In the genomic region with DNA sequence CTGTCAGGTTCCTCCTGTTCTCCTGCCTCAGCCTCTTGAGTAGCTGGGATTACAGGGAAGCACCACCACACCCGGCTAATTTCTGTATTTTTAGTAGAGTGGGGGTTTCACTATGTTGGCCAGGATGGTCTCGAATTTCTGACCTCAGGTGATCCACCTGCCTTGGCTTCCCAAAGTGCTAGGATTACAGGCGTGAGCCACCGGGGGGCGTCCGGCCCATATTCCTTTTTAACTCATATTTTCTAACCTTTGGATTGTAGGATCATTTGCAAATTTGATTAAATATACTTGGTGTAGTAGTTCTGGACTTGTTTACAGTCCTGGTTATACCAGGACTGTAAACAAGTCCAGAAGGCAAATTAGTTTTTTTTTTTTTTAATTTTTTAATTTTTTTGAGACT, we compare ENCODE assay signal across 13 cellular contexts. TPM values are rescaled to one million over a fixed set of nuclear protein-coding genes. Genes with fewer than 3 reads are reported as not detected.
DNase-seq lines count a peak whose midpoint lies in the region; ATAC-seq and TF ChIP-seq lines count a peak whose summit lies in the region.
"Had no signal": no experiment of that assay in that cellular context is flagged by ENCODE, and none has a peak within 500 bp of the region (broad histone marks: within the 10 kb centered on the region; RNA-seq: fewer than 3 reads in every experiment).

No MANE protein-coding gene starts in this region.

- H3K4me1 ChIP-seq in RWPE2 (ENCODE audit: insufficient read depth, poor library complexity, severe bottlenecking) (peaks cover 31% of the 10 kb centered on the region), foreskin keratinocyte (no peaks in the 10 kb centered on the region)

- no peaks in the 10 kb centered on the region for H3K27me3 ChIP-seq in AG04450 (ENCODE audit: control insufficient read depth, insufficient read depth, low read length)
- H3K27me3 ChIP-seq in RWPE2 (ENCODE audit: insufficient read depth, poor library complexity, severe bottlenecking), result no peaks in the 10 kb centered on the region
- H3K27me3 ChIP-seq in foreskin keratinocyte, result no peaks in the 10 kb centered on the region

- TF ChIP-seq CTCF in AG04450 (IDR thresholded peaks at IDR 0.05; ENCODE audit: low read depth, low read length) (peak; percentile 5; the same call in 1 of the 2 replicates), GM13977 (IDR thresholded peaks at IDR 0.05; ENCODE audit: extremely low read depth, insufficient read depth, missing control alignments) (peak; percentile 43), RWPE2 (IDR thresholded peaks at IDR 0.05; ENCODE audit: poor library complexity, severe bottlenecking) (peak; percentile 44), foreskin keratinocyte (conservative IDR thresholded peaks at IDR 0.05) (peak; percentile 49)

- H3K4me3 ChIP-seq in AG04450 (ENCODE audit: low read depth, low read length) (no peak overlapping the region), RWPE2 (ENCODE audit: severe bottlenecking) (no peak overlapping the region)

- in situ Hi-C loops in GM13977 (cut with MboI; ENCODE audit: low pct_unique_long_range_greater_than_20kb, low sequenced_read_pairs, unreplicated experiment), result no loop called here

- CTCF ChIA-PET in AG04450 (lab: Charles Lee), result interaction anchor here (0.7 to 1.1 kb wide), 3 partner anchors 16 to 44 kb away, joined by 3 to 5 read pairs (median 3); no protein-coding TSS in a partner anchor

- H3K27ac ChIP-seq in AG04450 (ENCODE audit: low read depth, low read length) (no peak overlapping the region), RWPE2 (ENCODE audit: poor library complexity, severe bottlenecking) (no peak overlapping the region), foreskin keratinocyte (no peak overlapping the region)
- H3K27ac ChIP-seq: WERI-Rb-1 had no signal

- DNase-seq in AG04450 (ENCODE audit: low read depth, low spot score), result no peak
- DNase-seq in GM13977 (ENCODE audit: low spot score), result no peak
- DNase-seq in RWPE2 (ENCODE audit: low spot score), result no peak
- no peak for DNase-seq in foreskin keratinocyte
- DNase-seq in ureter (ENCODE audit: low spot score), result no peak
- no peak for DNase-seq in HCEC 1CT
- DNase-seq in nucleus accumbens (lab: John Stamatoyannopoulos, UW), result no peak
- no peak for DNase-seq in activated T-cell treated with anti-CD3 and anti-CD28 coated beads for 4 hours
- DNase-seq: effector CD8-positive, alpha-beta T cell; midbrain; NCI-H2029 treated with DMSO at 0.1 percent for 48 hours; NCI-H774; WERI-Rb-1 had no signal

- POLR2A ChIA-PET in AG04450 (lab: Yijun Ruan, JAX), result no interaction called here

- H3K9me3 ChIP-seq in AG04450 (ENCODE audit: control insufficient read depth, insufficient read depth, low read length) (no peaks in the 10 kb centered on the region), RWPE2 (ENCODE audit: severe bottlenecking) (no peaks in the 10 kb centered on the region)

- H3K36me3 ChIP-seq in RWPE2 (ENCODE audit: low read depth), result peaks cover 58% of the 10 kb centered on the region

- ATAC-seq in RWPE2 (ENCODE audit: low read depth) (no peak), foreskin keratinocyte (no peak)

RNA-seq across cellular contexts. Expression of a gene that starts 4.3 kb away (rescaled TPM):
- polyA plus RNA-seq in AG04450 (2011; rRNA removed) (43.1 and 46.4 TPM in 2 replicates), foreskin keratinocyte (26.4 and 33.1 TPM in 2 replicates)
- 78.2 and 83.5 TPM in 2 replicates for polyA minus RNA-seq in AG04450 (2011; rRNA and poly(A)+ RNA removed)
- total RNA-seq in foreskin keratinocyte (59.0 and 68.1 TPM in 2 replicates), ureter (138 TPM)
